In genomic region chr5:60386398-60386797, GRCh38 we compare ENCODE assay signal across 20 cellular contexts.
DNase-seq lines count a peak whose midpoint lies in the region; ATAC-seq and TF ChIP-seq lines count a peak whose summit lies in the region.
"Had no signal": no experiment of that assay in that cellular context is flagged by ENCODE, and none has a peak within 500 bp of the region (broad histone marks: within the 10 kb centered on the region; RNA-seq: fewer than 3 reads in every experiment).

No MANE protein-coding gene starts in this region.

- H3K4me1 ChIP-seq in GM23338 (ENCODE audit: insufficient read depth) (peaks cover 6% of the 10 kb centered on the region), prostate gland (replicated peaks) (peaks cover 5% of the 10 kb centered on the region), vagina (no peaks in the 10 kb centered on the region)
- H3K4me1 ChIP-seq: Peyer's patch, SJCRH30 had no signal

- H3K27me3 Mint-ChIP-seq in GM23338 (ENCODE audit: insufficient read depth, low read depth, poor library complexity): peaks cover 3% of the 10 kb centered on the region
- no peaks in the 10 kb centered on the region for H3K27me3 Mint-ChIP-seq in chondrocyte (ENCODE audit: low read depth)
- peaks cover 0 to 3% (median 2%) of the 10 kb centered on the region in 3 donors for H3K27me3 Mint-ChIP-seq in immature natural killer cell (ENCODE audit: low read depth in 3 of 3)

- no peaks in the 10 kb centered on the region for H3K9me3 ChIP-seq in prostate gland
- H3K9me3 ChIP-seq in vagina: no peaks in the 10 kb centered on the region
- H3K9me3 ChIP-seq: Peyer's patch, SJCRH30 had no signal

- peaks cover 5% of the 10 kb centered on the region; the same call in 1 of the 2 replicates for H3K9me2 ChIP-seq in GM23338 (ENCODE audit: insufficient read depth)

- H3K4me3 ChIP-seq in GM23338: no peak overlapping the region
- no peak overlapping the region for H3K4me3 ChIP-seq in prostate gland
- H3K4me3 ChIP-seq in vagina: no peak overlapping the region
- H3K4me3 ChIP-seq: Peyer's patch, SJCRH30 had no signal

- H3K36me3 ChIP-seq in GM23338 (ENCODE audit: insufficient read depth): no peaks in the 10 kb centered on the region
- H3K36me3 ChIP-seq in prostate gland: no peaks in the 10 kb centered on the region
- H3K36me3 ChIP-seq in vagina: no peaks in the 10 kb centered on the region
- H3K36me3 ChIP-seq: Peyer's patch, SJCRH30 had no signal

- H3K4me3 Mint-ChIP-seq in GM23338 (no peak overlapping the region), chondrocyte (ENCODE audit: unreplicated experiment) (no peak overlapping the region), immature natural killer cell (no peak overlapping the region)
- H3K4me3 Mint-ChIP-seq: H9 had no signal

- TF ChIP-seq CTCF in 22Rv1 (IDR thresholded peaks at IDR 0.05) (no peak), GM23338 (conservative IDR thresholded peaks at IDR 0.05; ENCODE audit: low read depth in 2 of 2) (no peak), VCaP (conservative IDR thresholded peaks at IDR 0.05) (no peak), prostate gland (IDR thresholded peaks at IDR 0.05) (no peak), chondrocyte (IDR thresholded peaks at IDR 0.05) (no peak), vagina (IDR thresholded peaks at IDR 0.05) (no peak)

- no peak overlapping the region for H2AFZ ChIP-seq in GM23338

- no peaks in the 10 kb centered on the region for H3K9me3 Mint-ChIP-seq in GM23338
- H3K9me3 Mint-ChIP-seq in chondrocyte (ENCODE audit: low read depth): no peaks in the 10 kb centered on the region
- peaks cover 0 to 3% (median 0%) of the 10 kb centered on the region in 6 donors for H3K9me3 Mint-ChIP-seq in immature natural killer cell
- H3K9me3 Mint-ChIP-seq: H9 had no signal

- H3K27ac Mint-ChIP-seq in GM23338 (no peak overlapping the region), chondrocyte (ENCODE audit: unreplicated experiment) (no peak overlapping the region), immature natural killer cell (no peak overlapping the region)

- H4K20me1 ChIP-seq in GM23338 (replicated peaks; ENCODE audit: insufficient read depth): no peaks in the 10 kb centered on the region

- H3K4me2 ChIP-seq in GM23338: no peak overlapping the region

- intact Hi-C loops in prostate gland (cut with DNase I): no loop called here
- intact Hi-C loops in vagina (cut with DNase I): loop anchor here (2.0 to 10.0 kb wide), 2 partner anchors 50 to 572 kb away; no protein-coding TSS in a partner anchor

- 59% methylated on average over 4 of the region's 4 CpGs for WGBS in prostate gland

- peak; percentile 12 for DNase-seq in GM23338 (ENCODE audit: low spot score)
- no peak for DNase-seq in prostate gland (ENCODE audit: low spot score)
- no peak for DNase-seq in chondrocyte (ENCODE audit: low spot score)
- no peak for DNase-seq in vagina (ENCODE audit: extremely low spot score in 2 of 2)
- DNase-seq in erythroblast (lab: John Stamatoyannopoulos, UW): no peak
- DNase-seq in immature natural killer cell: no peak
- DNase-seq: COR-L47, DND-41, H9, KBM-7, MM.1S, NCI-H1048, NCI-H1417 treated with DMSO at 0.1 percent for 48 hours, NCI-H1930, NCI-H510A, NCI-H748 treated with DMSO at 0.1 percent for 48 hours, Peyer's patch, SJCRH30 had no signal

- TF ChIP-seq POLR2A in prostate gland (IDR thresholded peaks at IDR 0.05) (no peak), vagina (IDR thresholded peaks at IDR 0.05) (no peak), erythroblast (IDR thresholded peaks at IDR 0.05; ENCODE audit: low read length) (no peak)

- no peaks in the 10 kb centered on the region for H3F3A ChIP-seq in GM23338 (replicated peaks; ENCODE audit: low read depth)

- H3K27ac ChIP-seq in 22Rv1: peak overlapping the region; percentile 73
- no peak overlapping the region for H3K27ac ChIP-seq in GM23338 (ENCODE audit: low read depth)
- peak overlapping the region; percentile 44 for H3K27ac ChIP-seq in VCaP
- peak overlapping the region; percentile 9 to 64 for H3K27ac ChIP-seq in prostate gland
- no peak overlapping the region for H3K27ac ChIP-seq in vagina
- H3K27ac ChIP-seq: SJCRH30 had no signal

- no peaks in the 10 kb centered on the region for H3K79me2 ChIP-seq in GM23338 (replicated peaks; ENCODE audit: insufficient read depth)

- H3K36me3 Mint-ChIP-seq in GM23338 (ENCODE audit: low read depth) (no peaks in the 10 kb centered on the region), chondrocyte (ENCODE audit: low read depth) (no peaks in the 10 kb centered on the region), immature natural killer cell (no peaks in the 10 kb centered on the region)

- no peaks in the 10 kb centered on the region for H3K27me3 ChIP-seq in GM23338 (ENCODE audit: insufficient read depth)
- H3K27me3 ChIP-seq in prostate gland (replicated peaks; ENCODE audit: insufficient read depth): no peaks in the 10 kb centered on the region
- no peaks in the 10 kb centered on the region for H3K27me3 ChIP-seq in vagina
- H3K27me3 ChIP-seq: Peyer's patch had no signal

- peak; percentile 66 for ATAC-seq in GM23338

- peaks cover 30% of the 10 kb centered on the region for H3K4me1 Mint-ChIP-seq in GM23338
- H3K4me1 Mint-ChIP-seq in chondrocyte (ENCODE audit: low read depth): peaks cover 9% of the 10 kb centered on the region
- H3K4me1 Mint-ChIP-seq in immature natural killer cell: no peaks in the 10 kb centered on the region

TF ChIP-seq in GM23338, 12 proteins besides CTCF, POLR2A, EP300 and RAD21 (continues in another document):
- TF ChIP-seq EZH2 (IDR thresholded peaks at IDR 0.05; ENCODE audit: low read depth, unreplicated experiment): no peak
- no peak for TF ChIP-seq POLR2AphosphoS5 (IDR thresholded peaks at IDR 0.05; ENCODE audit: low read depth)
- TF ChIP-seq ETS1 (IDR thresholded peaks at IDR 0.05): no peak
- TF ChIP-seq CREB1 (CRISPR knock-in tag; IDR thresholded peaks at IDR 0.05; ENCODE audit: low read depth): no peak
- TF ChIP-seq STAT1 (IDR thresholded peaks at IDR 0.05; ENCODE audit: unreplicated experiment): no peak
- no peak for TF ChIP-seq ZNF331 (CRISPR knock-in tag; IDR thresholded peaks at IDR 0.05; ENCODE audit: low read depth)
- no peak for TF ChIP-seq EZH2phosphoT487 (IDR thresholded peaks at IDR 0.05; ENCODE audit: unreplicated experiment)

Comparison
In these comparisons a context has a peak if more than half of its experiments do, and no peak if none do; other contexts are left out.
1. H3K27ac ChIP-seq: peak in 22Rv1 (single experiment), VCaP (single experiment) and prostate gland (2 of 2); none in GM23338 (single experiment) and vagina (single experiment).